Comparison of ENCODE assay signal across 24 cellular contexts in the genomic region with DNA sequence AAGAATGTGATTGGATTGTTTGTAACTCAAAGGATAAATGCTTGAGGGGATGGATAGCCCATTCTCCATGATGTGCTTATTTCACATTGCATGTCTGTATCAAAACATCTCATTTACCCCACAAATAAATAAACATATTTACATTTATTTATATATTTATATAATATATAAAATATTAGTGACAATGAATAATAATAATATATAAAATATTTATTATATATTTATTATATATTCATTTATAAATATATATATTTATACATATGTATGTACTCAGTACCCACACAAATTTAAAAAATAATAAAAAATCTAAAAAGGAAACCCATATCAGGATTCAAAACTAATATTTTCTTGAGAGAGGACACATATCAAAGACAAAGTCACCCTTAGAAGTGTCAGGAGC.
DNase-seq lines count a peak whose midpoint lies in the region; ATAC-seq, FAIRE-seq and TF ChIP-seq lines count a peak whose summit lies in the region.
"Had no signal": no experiment of that assay in that cellular context is flagged by ENCODE, and none has a peak within 500 bp of the region (broad histone marks: within the 10 kb centered on the region; RNA-seq: fewer than 3 reads in every experiment).

No MANE protein-coding gene starts in this region.

- H3K27me3 ChIP-seq in foreskin keratinocyte (no peaks in the 10 kb centered on the region), small intestine (ENCODE audit: control insufficient read depth in 2 of 2, insufficient read depth in 2 of 2, low read length in 2 of 2) (no peaks in the 10 kb centered on the region), heart left ventricle (no peaks in the 10 kb centered on the region)
- H3K27me3 ChIP-seq: BE2C; BLaER1 treated with 17β-estradiol and CSF1 and Interleukin-3, amounts not matched to agents 10 nM and 100 nM had no signal

- H3K4me3 ChIP-seq in small intestine (ENCODE audit: low read depth in 1 of 2, low read length in 2 of 2) (no peak overlapping the region), heart left ventricle (no peak overlapping the region)
- H3K4me3 ChIP-seq: A549; BLaER1 treated with 17β-estradiol and CSF1 and Interleukin-3, amounts not matched to agents 10 nM and 100 nM; GM12878; HAP-1 had no signal

- TF ChIP-seq POLR2A in heart left ventricle (IDR thresholded peaks at IDR 0.05) = no peak

- DNase-seq in foreskin keratinocyte (no peak), small intestine (no peak), SKM-1 (lab: John Stamatoyannopoulos, UW; ENCODE audit: unreplicated experiment) (no peak), heart left ventricle (no peak)
- DNase-seq: ACHN; AML-193; BE2C; CD4-positive, alpha-beta T cell; CD8-positive, alpha-beta memory T cell; COR-L47; DMS153; DND-41; GDM1; GOT3; HFFc6 had no signal

- FAIRE-seq in A204.1 (lab: Jason Lieb, UNC) = peak; percentile 80
- FAIRE-seq in TTC549 (lab: Jason Lieb, UNC) = peak; percentile 46
- peak; percentile 79 for FAIRE-seq in small intestine (lab: Jason Lieb, UNC)
- FAIRE-seq: A549, GM12878, H54 had no signal

- H3K9me3 ChIP-seq in small intestine (ENCODE audit: control insufficient read depth, low read depth) (no peaks in the 10 kb centered on the region), heart left ventricle (no peaks in the 10 kb centered on the region)
- H3K9me3 ChIP-seq: A549; BE2C; BLaER1 treated with 17β-estradiol and CSF1 and Interleukin-3, amounts not matched to agents 10 nM and 100 nM; HAP-1 had no signal

- H3K27ac ChIP-seq in foreskin keratinocyte (peak overlapping the region; percentile 47), small intestine (ENCODE audit: low read depth in 1 of 2, low read length in 1 of 2) (no peak overlapping the region), heart left ventricle (no peak overlapping the region)
- H3K27ac ChIP-seq: 22Rv1; A549; BLaER1 treated with 17β-estradiol and CSF1 and Interleukin-3, amounts not matched to agents 10 nM and 100 nM had no signal

- ATAC-seq in foreskin keratinocyte (no peak), heart left ventricle (no peak), GM18867 (IDR thresholded peaks at IDR 0.05; ENCODE audit: unreplicated experiment) (no peak)
- ATAC-seq: A549, GM12878 had no signal

- TF ChIP-seq CTCF in foreskin keratinocyte (conservative IDR thresholded peaks at IDR 0.05) = no peak
- no peak for TF ChIP-seq CTCF in heart left ventricle (IDR thresholded peaks at IDR 0.05)

- H3K4me1 ChIP-seq in foreskin keratinocyte = peaks cover 9% of the 10 kb centered on the region
- no peaks in the 10 kb centered on the region for H3K4me1 ChIP-seq in small intestine (ENCODE audit: control insufficient read depth in 2 of 2, insufficient read depth in 1 of 2, low read depth in 1 of 2, low read length in 1 of 2)
- H3K4me1 ChIP-seq in heart left ventricle = no peaks in the 10 kb centered on the region
- H3K4me1 ChIP-seq: A549; BE2C; BLaER1 treated with 17β-estradiol and CSF1 and Interleukin-3, amounts not matched to agents 10 nM and 100 nM; HAP-1 had no signal

- H3K36me3 ChIP-seq in small intestine (ENCODE audit: control insufficient read depth in 2 of 2, insufficient read depth in 2 of 2, low read length in 2 of 2) = no peaks in the 10 kb centered on the region
- H3K36me3 ChIP-seq in heart left ventricle = no peaks in the 10 kb centered on the region
- H3K36me3 ChIP-seq: BE2C; BLaER1 treated with 17β-estradiol and CSF1 and Interleukin-3, amounts not matched to agents 10 nM and 100 nM; HAP-1 had no signal

- intact Hi-C loops in heart left ventricle (cut with DNase I) = no loop called here
